In genomic region chr15:62079594-62079993, GRCh38 we compare ENCODE assay signal across 23 cellular contexts. TPM values are rescaled to one million over a fixed set of nuclear protein-coding genes. Genes with fewer than 3 reads are reported as not detected.
"Had no signal": no experiment of that assay in that cellular context is flagged by ENCODE, and none has a peak within 500 bp of the region (broad histone marks: within the 10 kb centered on the region; RNA-seq: fewer than 3 reads in every experiment).

No MANE protein-coding gene starts in this region.

- DNase-seq: activated CD4-positive, alpha-beta T cell treated with anti-CD3 and anti-CD28 coated beads for 4 hours; activated CD4-positive, alpha-beta T cell treated with anti-CD3 and anti-CD28 coated beads, Interleukin-2, amount 50 U/mL, for 48 hours; activated CD4-positive, CD25-positive, alpha-beta regulatory T cell; activated CD8-positive, alpha-beta memory T cell treated with anti-CD3 and anti-CD28 coated beads, Interleukin-2, amount 50 U/mL, for 48 hours; activated naive CD4-positive, alpha-beta T cell treated with anti-CD3 and anti-CD28 coated beads for 36 hours; activated naive CD8-positive, alpha-beta T cell treated with anti-CD3 and anti-CD28 coated beads, Interleukin-2, amount 10 ng/mL, durations not matched to agents 7 days and 5 days; activated T-cell treated with anti-CD3 and anti-CD28 coated beads, Interleukin-2, amount 50 U/mL, for 4 hours; amniotic stem cell; hippocampal formation; kidney glomerular epithelial cell; left lung; naive thymus-derived CD4-positive, alpha-beta T cell; posterior cingulate gyrus; small intestine; stimulated activated CD4-positive, alpha-beta T cell treated with anti-CD3 and anti-CD28 coated beads, Interleukin-2, amount 100 ng/mL, for 24 hours; stomach; uterus had no signal

- H3K9me3 ChIP-seq: esophagus muscularis mucosa, stomach, suprapubic skin, uterus had no signal

- H3K36me3 ChIP-seq: breast epithelium, esophagus muscularis mucosa, left lung, stomach, suprapubic skin, tibial nerve, uterus had no signal

- H3K27ac ChIP-seq: breast epithelium, esophagus muscularis mucosa, left lung, stomach, suprapubic skin, tibial nerve, uterus had no signal

- H3K4me1 ChIP-seq: breast epithelium, esophagus muscularis mucosa, left lung, stomach, suprapubic skin, tibial nerve, uterus had no signal

- H3K4me3 ChIP-seq: breast epithelium, esophagus muscularis mucosa, left lung, stomach, suprapubic skin, tibial nerve, uterus had no signal

- H3K27me3 ChIP-seq: breast epithelium, esophagus muscularis mucosa, left lung, stomach, suprapubic skin, tibial nerve, uterus had no signal

RNA-seq across cellular contexts. Expression of gene C2CD4A, which starts 12.8 kb away (rescaled TPM):
- total RNA-seq: activated naive CD8-positive, alpha-beta T cell treated with anti-CD3 and anti-CD28 coated beads, Interleukin-2, amount 10 ng/mL, durations not matched to agents 7 days and 5 days; naive thymus-derived CD4-positive, alpha-beta T cell; neural crest cell; sciatic nerve had no signal
